Comparison of ENCODE assay signal across 10 cellular contexts in genomic region chr7:92854501-92855238, GRCh38. TPM values are rescaled to one million over a fixed set of nuclear protein-coding genes. Genes with fewer than 3 reads are reported as not detected.
DNase-seq lines count a peak whose midpoint lies in the region; ATAC-seq and TF ChIP-seq lines count a peak whose summit lies in the region.
"Had no signal": no experiment of that assay in that cellular context is flagged by ENCODE, and none has a peak within 500 bp of the region (broad histone marks: within the 10 kb centered on the region; RNA-seq: fewer than 3 reads in every experiment).

No MANE protein-coding gene starts in this region.

- in situ Hi-C loops in GM13976 (cut with MboI; ENCODE audit: low sequenced_read_pairs, unreplicated experiment) = no loop called here

- no peaks in the 10 kb centered on the region for H3K36me3 Mint-ChIP-seq in activated naive CD8-positive, alpha-beta T cell treated with anti-CD3 and anti-CD28 coated beads for 36 hours

- DNase-seq in GM13976 (ENCODE audit: low spot score) (peak; percentile 20), amygdala (lab: John Stamatoyannopoulos, UW) (no peak), heart right ventricle (no peak), HT-29 (ENCODE audit: low spot score) (no peak), adrenal gland (no peak)
- peak; percentile 41 for DNase-seq in activated naive CD8-positive, alpha-beta T cell treated with anti-CD3 and anti-CD28 coated beads for 36 hours
- DNase-seq: COR-L47, SIG-M5 had no signal

- H3K27me3 Mint-ChIP-seq in activated naive CD8-positive, alpha-beta T cell treated with anti-CD3 and anti-CD28 coated beads for 36 hours = peaks cover 13% of the 10 kb centered on the region

- H3K27ac ChIP-seq in heart right ventricle (no peak overlapping the region), adrenal gland (no peak overlapping the region)

- TF ChIP-seq CTCF in GM13976 (IDR thresholded peaks at IDR 0.05; ENCODE audit: borderline replicate concordance, control extremely low read depth, extremely low read depth, insufficient read depth, missing control alignments) (no peak), heart right ventricle (IDR thresholded peaks at IDR 0.05) (no peak), adrenal gland (IDR thresholded peaks at IDR 0.05) (no peak)

- H3K36me3 ChIP-seq in heart right ventricle (no peaks in the 10 kb centered on the region), adrenal gland (replicated peaks in 1 of 2) (no peaks in the 10 kb centered on the region)

- WGBS in heart right ventricle, 2 donors = 61 to 64% methylated on average over 5 of the region's 5 CpGs
- WGBS in adrenal gland, 4 donors = 69 to 74% (median 71%) methylated on average over 5 of the region's 5 CpGs

- H3K9me3 ChIP-seq in heart right ventricle = no peaks in the 10 kb centered on the region
- H3K9me3 ChIP-seq in adrenal gland (replicated peaks in 1 of 3) = no peaks in the 10 kb centered on the region

- no peaks in the 10 kb centered on the region for H3K4me1 ChIP-seq in heart right ventricle
- H3K4me1 ChIP-seq in adrenal gland (replicated peaks in 1 of 2) = no peaks in the 10 kb centered on the region

- H3K27me3 ChIP-seq in heart right ventricle (no peaks in the 10 kb centered on the region), adrenal gland (peaks cover 13% of the 10 kb centered on the region)

- H3K4me1 Mint-ChIP-seq in activated naive CD8-positive, alpha-beta T cell treated with anti-CD3 and anti-CD28 coated beads for 36 hours = peaks cover 21% of the 10 kb centered on the region

- no peak overlapping the region for H3K4me3 ChIP-seq in heart right ventricle
- no peak overlapping the region for H3K4me3 ChIP-seq in adrenal gland

- no peaks in the 10 kb centered on the region for H3K9me3 Mint-ChIP-seq in activated naive CD8-positive, alpha-beta T cell treated with anti-CD3 and anti-CD28 coated beads for 36 hours

- intact Hi-C loops in heart right ventricle (cut with DNase I) (no loop called here), adrenal gland (cut with DNase I) (no loop called here)

- H3K27ac Mint-ChIP-seq in activated naive CD8-positive, alpha-beta T cell treated with anti-CD3 and anti-CD28 coated beads for 36 hours = peak overlapping the region; percentile 79

- TF ChIP-seq POLR2A in adrenal gland (IDR thresholded peaks at IDR 0.05) = no peak

- peak; percentile 62 for ATAC-seq in GM19023 (IDR thresholded peaks at IDR 0.05; ENCODE audit: unreplicated experiment)
- peak; percentile 39 for ATAC-seq in HG03175 (IDR thresholded peaks at IDR 0.05; ENCODE audit: unreplicated experiment)
- no peak for ATAC-seq in heart right ventricle

- H3K4me3 Mint-ChIP-seq in activated naive CD8-positive, alpha-beta T cell treated with anti-CD3 and anti-CD28 coated beads for 36 hours = peak overlapping the region; percentile 12

RNA-seq across cellular contexts. Expression of gene CDK6, which starts 18.3 kb away (rescaled TPM):
- 100 to 1,000 TPM; 103 to 106 TPM for total RNA-seq in activated naive CD8-positive, alpha-beta T cell treated with anti-CD3 and anti-CD28 coated beads for 36 hours
- total RNA-seq in heart right ventricle = 10 to 100 TPM; 12.9 to 31.5 (median 16.8) TPM
- 1 to 10 TPM; 2.6 to 3.0 TPM for polyA plus RNA-seq in heart right ventricle
- total RNA-seq in HT-29 (2014; rRNA removed; shearing (Covaris generic)) = 48.8 and 59.5 TPM in 2 replicates
- total RNA-seq in adrenal gland = 10 to 100 TPM; 18.2 to 61.7 (median 41.6) TPM
- polyA plus RNA-seq in adrenal gland = 10 to 100 TPM in 1 of 3 donors, 1 to 10 TPM in 2; 2.5 to 12.9 (median 4.3) TPM

Comparison
In these comparisons a context has a peak if more than half of its experiments do, and no peak if none do; other contexts are left out.
1. DNase-seq: peak in GM13976 (single experiment) and activated naive CD8-positive, alpha-beta T cell treated with anti-CD3 and anti-CD28 coated beads for 36 hours (single experiment); none in amygdala (0 of 56), heart right ventricle (0 of 2), HT-29 (single experiment) and adrenal gland (0 of 7).
2. ATAC-seq: peak in GM19023 (single experiment) and HG03175 (single experiment); none in heart right ventricle (0 of 8).